In the genomic region with DNA sequence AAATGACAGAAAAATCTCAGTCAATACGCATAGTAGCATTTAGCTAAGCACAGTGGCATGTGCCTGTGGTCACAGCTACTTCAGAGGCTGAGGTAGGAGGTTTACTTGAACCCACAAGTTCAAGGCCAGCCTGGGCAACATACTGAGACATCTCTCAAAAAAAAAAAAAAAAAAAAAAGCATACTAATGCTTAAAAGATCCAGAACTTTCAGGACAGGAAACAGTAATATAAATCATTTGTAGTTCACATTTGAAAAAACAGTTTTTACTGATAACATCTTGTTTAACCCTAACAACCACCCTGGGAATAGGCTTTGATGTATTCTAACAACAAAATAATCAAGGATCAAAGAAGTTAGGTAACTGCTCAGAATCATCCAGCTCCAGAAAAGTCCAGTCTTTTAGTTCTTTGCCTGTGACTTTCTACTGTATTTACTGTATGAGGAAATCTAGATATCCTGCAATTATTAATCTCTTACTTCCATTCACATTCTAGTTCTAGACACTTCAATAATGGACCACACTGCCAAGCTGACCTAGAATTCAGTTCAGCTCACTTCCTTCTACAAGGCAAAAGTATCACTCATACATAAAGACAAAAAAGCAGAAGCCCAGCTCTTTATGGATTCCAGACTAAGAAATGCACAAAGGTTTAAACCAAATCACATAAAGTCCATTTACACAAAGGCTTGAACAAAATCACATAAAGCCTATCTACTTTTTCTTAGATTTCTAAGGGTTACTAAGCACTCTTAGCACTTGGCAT, we compare ENCODE assay signal across 2 cellular contexts.
TF ChIP-seq lines count a peak whose summit lies in the region.

No MANE protein-coding gene starts in this region.

TF ChIP-seq in HepG2, 621 proteins besides CTCF, POLR2A, EP300 and RAD21 (continues in another document):
- TF ChIP-seq, protein P1, sequence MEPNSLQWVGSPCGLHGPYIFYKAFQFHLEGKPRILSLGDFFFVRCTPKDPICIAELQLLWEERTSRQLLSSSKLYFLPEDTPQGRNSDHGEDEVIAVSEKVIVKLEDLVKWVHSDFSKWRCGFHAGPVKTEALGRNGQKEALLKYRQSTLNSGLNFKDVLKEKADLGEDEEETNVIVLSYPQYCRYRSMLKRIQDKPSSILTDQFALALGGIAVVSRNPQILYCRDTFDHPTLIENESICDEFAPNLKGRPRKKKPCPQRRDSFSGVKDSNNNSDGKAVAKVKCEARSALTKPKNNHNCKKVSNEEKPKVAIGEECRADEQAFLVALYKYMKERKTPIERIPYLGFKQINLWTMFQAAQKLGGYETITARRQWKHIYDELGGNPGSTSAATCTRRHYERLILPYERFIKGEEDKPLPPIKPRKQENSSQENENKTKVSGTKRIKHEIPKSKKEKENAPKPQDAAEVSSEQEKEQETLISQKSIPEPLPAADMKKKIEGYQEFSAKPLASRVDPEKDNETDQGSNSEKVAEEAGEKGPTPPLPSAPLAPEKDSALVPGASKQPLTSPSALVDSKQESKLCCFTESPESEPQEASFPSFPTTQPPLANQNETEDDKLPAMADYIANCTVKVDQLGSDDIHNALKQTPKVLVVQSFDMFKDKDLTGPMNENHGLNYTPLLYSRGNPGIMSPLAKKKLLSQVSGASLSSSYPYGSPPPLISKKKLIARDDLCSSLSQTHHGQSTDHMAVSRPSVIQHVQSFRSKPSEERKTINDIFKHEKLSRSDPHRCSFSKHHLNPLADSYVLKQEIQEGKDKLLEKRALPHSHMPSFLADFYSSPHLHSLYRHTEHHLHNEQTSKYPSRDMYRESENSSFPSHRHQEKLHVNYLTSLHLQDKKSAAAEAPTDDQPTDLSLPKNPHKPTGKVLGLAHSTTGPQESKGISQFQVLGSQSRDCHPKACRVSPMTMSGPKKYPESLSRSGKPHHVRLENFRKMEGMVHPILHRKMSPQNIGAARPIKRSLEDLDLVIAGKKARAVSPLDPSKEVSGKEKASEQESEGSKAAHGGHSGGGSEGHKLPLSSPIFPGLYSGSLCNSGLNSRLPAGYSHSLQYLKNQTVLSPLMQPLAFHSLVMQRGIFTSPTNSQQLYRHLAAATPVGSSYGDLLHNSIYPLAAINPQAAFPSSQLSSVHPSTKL (CRISPR knock-in tag; IDR thresholded peaks at IDR 0.05), result peak; percentile 51; the same call in 1 of the 2 replicates
- TF ChIP-seq SAP130 (CRISPR knock-in tag; IDR thresholded peaks at IDR 0.05; ENCODE audit: low read depth) (peak; percentile 27; the same call in 1 of the 2 replicates), SALL2 (CRISPR knock-in tag; IDR thresholded peaks at IDR 0.05) (no peak), MTF1 (CRISPR knock-in tag; IDR thresholded peaks at IDR 0.05) (no peak), CREM (IDR thresholded peaks at IDR 0.05) (0 out of 2 replicates have a peak, but pooled peaks have one; percentile 15), CREM (CRISPR knock-in tag; IDR thresholded peaks at IDR 0.05) (no peak), GABPA (IDR thresholded peaks at IDR 0.05; ENCODE audit: low read depth, low read length) (no peak), GABPA (CRISPR knock-in tag; IDR thresholded peaks at IDR 0.05; ENCODE audit: low read depth) (peak; percentile 25; the same call in 1 of the 2 replicates), FOXA3 (CRISPR knock-in tag; IDR thresholded peaks at IDR 0.05) (peak; percentile 31; the same call in 1 of the 2 replicates), RARA (CRISPR knock-in tag; IDR thresholded peaks at IDR 0.05) (peak; percentile 31; the same call in 1 of the 2 replicates), BCL6 (CRISPR knock-in tag; IDR thresholded peaks at IDR 0.05) (0 out of 2 replicates have a peak, but pooled peaks have one; percentile 11), MED1 (CRISPR knock-in tag; IDR thresholded peaks at IDR 0.05) (peak; percentile 15; the same call in 1 of the 2 replicates), RARG (CRISPR knock-in tag; IDR thresholded peaks at IDR 0.05; ENCODE audit: low read depth) (no peak), ZNF432 (CRISPR knock-in tag; IDR thresholded peaks at IDR 0.05; ENCODE audit: borderline replicate concordance) (no peak), NCOA2 (CRISPR knock-in tag; IDR thresholded peaks at IDR 0.05) (peak; percentile 47; the same call in 1 of the 2 replicates), TBP (CRISPR knock-in tag; IDR thresholded peaks at IDR 0.05) (no peak), FOXP4 (CRISPR knock-in tag; IDR thresholded peaks at IDR 0.05) (peak; percentile 23; the same call in 1 of the 2 replicates)
- TF ChIP-seq, protein P2, sequence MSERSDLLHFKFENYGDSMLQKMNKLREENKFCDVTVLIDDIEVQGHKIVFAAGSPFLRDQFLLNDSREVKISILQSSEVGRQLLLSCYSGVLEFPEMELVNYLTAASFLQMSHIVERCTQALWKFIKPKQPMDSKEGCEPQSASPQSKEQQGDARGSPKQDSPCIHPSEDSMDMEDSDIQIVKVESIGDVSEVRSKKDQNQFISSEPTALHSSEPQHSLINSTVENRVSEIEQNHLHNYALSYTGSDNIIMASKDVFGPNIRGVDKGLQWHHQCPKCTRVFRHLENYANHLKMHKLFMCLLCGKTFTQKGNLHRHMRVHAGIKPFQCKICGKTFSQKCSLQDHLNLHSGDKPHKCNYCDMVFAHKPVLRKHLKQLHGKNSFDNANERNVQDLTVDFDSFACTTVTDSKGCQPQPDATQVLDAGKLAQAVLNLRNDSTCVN (CRISPR knock-in tag; IDR thresholded peaks at IDR 0.05; ENCODE audit: borderline replicate concordance), result peak; percentile 92; the same call in 1 of the 2 replicates
- TF ChIP-seq, protein P3, sequence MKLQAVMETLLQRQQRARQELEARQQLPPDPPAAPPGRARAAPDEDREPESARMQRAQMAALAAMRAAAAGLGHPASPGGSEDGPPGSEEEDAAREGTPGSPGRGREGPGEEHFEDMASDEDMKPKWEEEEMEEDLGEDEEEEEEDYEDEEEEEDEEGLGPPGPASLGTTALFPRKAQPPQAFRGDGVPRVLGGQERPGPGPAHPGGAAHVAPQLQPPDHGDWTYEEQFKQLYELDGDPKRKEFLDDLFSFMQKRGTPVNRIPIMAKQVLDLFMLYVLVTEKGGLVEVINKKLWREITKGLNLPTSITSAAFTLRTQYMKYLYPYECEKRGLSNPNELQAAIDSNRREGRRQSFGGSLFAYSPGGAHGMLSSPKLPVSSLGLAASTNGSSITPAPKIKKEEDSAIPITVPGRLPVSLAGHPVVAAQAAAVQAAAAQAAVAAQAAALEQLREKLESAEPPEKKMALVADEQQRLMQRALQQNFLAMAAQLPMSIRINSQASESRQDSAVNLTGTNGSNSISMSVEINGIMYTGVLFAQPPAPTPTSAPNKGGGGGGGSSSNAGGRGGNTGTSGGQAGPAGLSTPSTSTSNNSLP (IDR thresholded peaks at IDR 0.05; ENCODE audit: low read depth, low read length), result 0 out of 2 replicates have a peak, but pooled peaks have one; percentile 11

TF ChIP-seq in endothelial cell of umbilical vein, 7 proteins besides CTCF, POLR2A, EP300 and RAD21:
- TF ChIP-seq EZH2 (IDR thresholded peaks at IDR 0.05; ENCODE audit: borderline replicate concordance, low read depth, low read length, severe bottlenecking), result no peak
- TF ChIP-seq POLR2AphosphoS5 (IDR thresholded peaks at IDR 0.05; ENCODE audit: insufficient read depth, low read depth, low read length), result no peak
- TF ChIP-seq JUN (IDR thresholded peaks at IDR 0.05; ENCODE audit: borderline replicate concordance, insufficient read depth, insufficient read length, low read depth), result no peak
- no peak for TF ChIP-seq GATA2 (IDR thresholded peaks at IDR 0.05; ENCODE audit: insufficient read depth, insufficient read length, low read depth, low read length)
- no peak for TF ChIP-seq FOS (IDR thresholded peaks at IDR 0.05; ENCODE audit: borderline replicate concordance, insufficient read depth, low read length)
- TF ChIP-seq MYC (IDR thresholded peaks at IDR 0.05; ENCODE audit: low read depth, low read length), result no peak
- no peak for TF ChIP-seq MAX (IDR thresholded peaks at IDR 0.05; ENCODE audit: insufficient read depth, insufficient read length)
